ENCODE assay signal across 25 cellular contexts in the genomic region with DNA sequence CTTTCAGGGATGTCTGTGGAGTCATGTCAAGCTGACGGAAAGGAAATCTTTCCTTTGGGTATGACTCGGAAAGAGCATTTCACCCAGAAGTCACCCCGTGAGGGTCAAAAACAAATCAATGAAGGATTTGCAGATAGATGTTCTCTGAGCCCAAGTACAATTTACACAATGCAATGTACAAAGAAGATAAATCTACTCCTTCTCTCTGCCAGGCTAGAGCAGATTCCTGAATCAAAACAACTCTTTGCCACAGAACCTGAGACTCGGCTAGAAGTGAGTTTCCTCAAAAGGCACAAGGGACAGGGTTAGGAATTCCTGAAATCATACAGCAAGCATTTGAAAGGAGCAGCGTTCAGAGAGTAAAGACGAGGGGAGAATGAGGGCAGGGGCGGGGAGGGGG. TPM values are rescaled to one million over a fixed set of nuclear protein-coding genes. Genes with fewer than 3 reads are reported as not detected.
"Had no signal": no experiment of that assay in that cellular context is flagged by ENCODE, and none has a peak within 500 bp of the region (broad histone marks: within the 10 kb centered on the region; RNA-seq: fewer than 3 reads in every experiment).

No MANE protein-coding gene starts in this region.

- H3K27me3 ChIP-seq: colonic mucosa, pancreas, right lobe of liver, testis, tibial nerve, vagina had no signal

- DNase-seq: colonic mucosa; effector memory CD8-positive, alpha-beta T cell; gastrocnemius medialis; heart right ventricle; kidney glomerular epithelial cell; mammary epithelial cell; naive thymus-derived CD8-positive, alpha-beta T cell; pancreas; psoas muscle; retina; right lobe of liver; stimulated activated CD4-positive, alpha-beta T cell treated with anti-CD3 and anti-CD28 coated beads, Interleukin-2, amount 100 ng/mL, for 24 hours; stimulated activated CD4-positive, alpha-beta T cell treated with anti-CD3 and anti-CD28 coated beads, Interleukin-4, amount 100 ng/mL, for 4 hours; stimulated activated naive B cell treated with anti-CD40 and anti-IgM and Interleukin-4, amounts not matched to agents 10 μg/mL and 1 μg/mL and 100 μg/mL, for 72 hours; stimulated activated naive CD8-positive, alpha-beta T cell treated with anti-CD3 and anti-CD28 coated beads, Interleukin-15, amount 100 ng/mL, for 72 hours; testis; upper lobe of right lung had no signal

- H3K9me3 ChIP-seq: colonic mucosa, esophagus muscularis mucosa, gastrocnemius medialis, heart right ventricle, pancreas, psoas muscle, right lobe of liver, testis, tibial nerve, upper lobe of right lung, vagina had no signal

- H3K27ac ChIP-seq: colonic mucosa, epithelial cell of prostate, esophagus muscularis mucosa, gastrocnemius medialis, heart right ventricle, pancreas, psoas muscle, right lobe of liver, skin epidermis, testis, tibial nerve, upper lobe of right lung, vagina had no signal

- H3K9me3 Mint-ChIP-seq: neural crest cell; stimulated activated naive B cell treated with anti-CD40 and anti-IgM and Interleukin-4, amounts not matched to agents 10 μg/mL and 1 μg/mL and 100 μg/mL, for 72 hours; stimulated activated naive CD8-positive, alpha-beta T cell treated with anti-CD3 and anti-CD28 coated beads, Interleukin-15, amount 100 ng/mL, for 72 hours had no signal

- H3K27ac Mint-ChIP-seq: effector memory CD8-positive, alpha-beta T cell; naive thymus-derived CD8-positive, alpha-beta T cell; stimulated activated naive B cell treated with anti-CD40 and anti-IgM and Interleukin-4, amounts not matched to agents 10 μg/mL and 1 μg/mL and 100 μg/mL, for 72 hours; stimulated activated naive CD8-positive, alpha-beta T cell treated with anti-CD3 and anti-CD28 coated beads, Interleukin-15, amount 100 ng/mL, for 72 hours had no signal

- H3K4me1 ChIP-seq: colonic mucosa, gastrocnemius medialis, heart right ventricle, pancreas, psoas muscle, right lobe of liver, testis, tibial nerve, upper lobe of right lung, vagina had no signal

- H3K36me3 Mint-ChIP-seq: naive thymus-derived CD8-positive, alpha-beta T cell; stimulated activated naive B cell treated with anti-CD40 and anti-IgM and Interleukin-4, amounts not matched to agents 10 μg/mL and 1 μg/mL and 100 μg/mL, for 72 hours had no signal

- ATAC-seq: effector memory CD8-positive, alpha-beta T cell; gastrocnemius medialis; heart right ventricle; naive thymus-derived CD8-positive, alpha-beta T cell; pancreas; psoas muscle; right lobe of liver; stimulated activated naive B cell treated with anti-CD40 and anti-IgM and Interleukin-4, amounts not matched to agents 10 μg/mL and 1 μg/mL and 100 μg/mL, for 72 hours; stimulated activated naive CD8-positive, alpha-beta T cell treated with anti-CD3 and anti-CD28 coated beads, Interleukin-15, amount 100 ng/mL, for 72 hours; upper lobe of right lung had no signal

- FAIRE-seq: islet of Langerhans, pancreas had no signal

- H3K4me1 Mint-ChIP-seq: naive thymus-derived CD8-positive, alpha-beta T cell; stimulated activated naive CD8-positive, alpha-beta T cell treated with anti-CD3 and anti-CD28 coated beads, Interleukin-15, amount 100 ng/mL, for 72 hours had no signal

- H3K4me3 ChIP-seq: colonic mucosa, esophagus muscularis mucosa, gastrocnemius medialis, heart right ventricle, pancreas, psoas muscle, right lobe of liver, skin epidermis, testis, tibial nerve, upper lobe of right lung had no signal

- H3K36me3 ChIP-seq: colonic mucosa, esophagus muscularis mucosa, gastrocnemius medialis, heart right ventricle, pancreas, right lobe of liver, tibial nerve, upper lobe of right lung, vagina had no signal

- H3K4me3 Mint-ChIP-seq: effector memory CD8-positive, alpha-beta T cell; naive thymus-derived CD8-positive, alpha-beta T cell; neural crest cell; stimulated activated naive B cell treated with anti-CD40 and anti-IgM and Interleukin-4, amounts not matched to agents 10 μg/mL and 1 μg/mL and 100 μg/mL, for 72 hours; stimulated activated naive CD8-positive, alpha-beta T cell treated with anti-CD3 and anti-CD28 coated beads, Interleukin-15, amount 100 ng/mL, for 72 hours had no signal

RNA-seq across cellular contexts. Expression of gene CALN1, which starts 34.0 kb away (rescaled TPM):
- total RNA-seq: gastrocnemius medialis; heart right ventricle; mammary epithelial cell; mesenteric fat pad; naive thymus-derived CD8-positive, alpha-beta T cell; upper lobe of right lung had no signal
